ENCODE assay signal across 1 cellular context in the genomic region with DNA sequence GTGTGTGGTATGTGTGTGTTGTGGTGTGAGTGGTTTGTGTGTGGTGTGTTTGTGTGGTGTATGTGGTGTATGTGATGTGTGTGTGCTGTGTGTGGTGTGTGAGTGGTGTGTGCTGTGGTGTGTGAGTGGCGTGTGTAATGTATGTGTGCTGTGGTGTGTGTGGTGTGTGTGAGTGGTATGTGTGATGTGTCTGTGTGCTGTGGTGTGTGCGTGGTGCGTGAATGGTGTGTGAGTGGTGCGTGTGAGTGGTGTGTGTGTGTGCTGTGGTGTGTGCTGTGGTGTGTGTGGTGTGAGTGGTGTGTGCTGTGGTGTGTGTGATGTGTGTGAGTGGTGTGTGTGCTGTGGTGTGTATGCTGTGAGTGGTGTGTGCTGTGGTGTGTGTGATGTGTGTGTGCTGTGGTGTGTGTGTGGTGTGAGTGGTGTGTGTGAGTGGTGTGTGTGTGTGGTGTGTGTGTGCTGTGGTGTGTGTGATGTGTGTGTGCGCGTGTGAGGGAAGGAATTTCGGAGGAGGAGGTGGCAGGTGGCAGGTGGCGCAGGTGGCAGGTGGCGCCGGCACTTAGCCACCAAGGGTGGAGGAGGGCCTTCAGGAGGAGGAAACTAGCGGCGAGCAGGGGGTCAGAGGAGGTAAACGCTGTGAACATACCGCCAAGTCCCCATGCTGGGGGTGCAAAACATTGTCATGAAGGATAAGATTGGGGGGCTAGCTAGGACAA.
TF ChIP-seq lines count a peak whose summit lies in the region.

No MANE protein-coding gene starts in this region.

TF ChIP-seq in K562, 482 proteins besides CTCF, POLR2A, EP300 and RAD21:
- TF ChIP-seq PHF20 (IDR thresholded peaks at IDR 0.05; ENCODE audit: partially characterized antibody) (peak; percentile 30), NONO (IDR thresholded peaks at IDR 0.05; ENCODE audit: low read depth in 2 of 2, low read length in 1 of 2) (no peak)
